ENCODE assay signal across 17 cellular contexts in the genomic region with DNA sequence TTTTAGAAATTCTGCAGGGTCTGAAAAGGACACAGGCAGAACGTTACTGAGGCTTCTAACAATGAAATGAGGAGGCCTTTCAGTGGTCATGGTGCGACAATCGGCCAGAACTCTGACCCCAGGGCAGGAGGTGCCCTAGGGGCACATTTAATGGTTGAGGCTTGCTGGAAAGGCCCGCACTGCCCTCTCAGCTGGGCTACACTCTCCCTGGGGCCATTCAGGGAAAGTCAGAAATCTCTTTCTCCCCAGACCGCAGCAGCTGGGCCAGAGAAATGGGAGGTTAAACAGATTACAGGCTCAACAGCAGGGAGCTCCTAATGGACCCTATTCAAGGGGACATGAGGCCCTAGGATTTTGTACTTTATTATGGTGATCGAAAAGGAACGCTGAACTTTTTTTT.
"Had no signal": no experiment of that assay in that cellular context is flagged by ENCODE, and none has a peak within 500 bp of the region (broad histone marks: within the 10 kb centered on the region; RNA-seq: fewer than 3 reads in every experiment).

No MANE protein-coding gene starts in this region.

- H3K27me3 Mint-ChIP-seq: progenitor cell of endocrine pancreas had no signal

- H3K9me3 ChIP-seq: adrenal gland, suprapubic skin, upper lobe of left lung had no signal

- H3K36me3 Mint-ChIP-seq: naive B cell had no signal

- H3K4me3 Mint-ChIP-seq: activated B cell treated with CpG ODN at 0.5 μM for 24 hours; effector memory CD8-positive, alpha-beta T cell; naive B cell had no signal

- H3K9me3 Mint-ChIP-seq: activated B cell treated with CpG ODN at 0.5 μM for 24 hours; activated T-helper 2 cell treated with anti-CD3 and anti-CD28 coated beads, Interferon-gamma antibody, Interleukin-2, Interleukin-4, amounts not matched to agents 10 μg/mL and 5 μg/mL and 100 μg/mL, durations not matched to agents 14 hours and 24 hours and 36 hours; effector memory CD8-positive, alpha-beta T cell had no signal

- DNase-seq: activated B cell treated with CpG ODN at 0.5 μM for 24 hours; activated CD4-positive, alpha-beta T cell treated with anti-CD3 and anti-CD28 coated beads, Interleukin-2, amount 50 U/mL, for 1 hour; activated naive CD4-positive, alpha-beta T cell treated with anti-CD3 and anti-CD28 coated beads, Interleukin-2, amount 50 U/mL, for 16 hours; activated T-cell treated with anti-CD3 and anti-CD28 coated beads for 4 hours; adrenal gland; caudate nucleus; effector memory CD8-positive, alpha-beta T cell; hypothalamus; naive B cell; occipital lobe; stimulated activated CD4-positive, alpha-beta T cell treated with anti-CD3 and anti-CD28 coated beads, Interleukin-2, amount 100 ng/mL, for 24 hours; stimulated activated naive CD4-positive, alpha-beta T cell treated with Interleukin-2 at 50 U/mL for 16 hours; upper lobe of left lung had no signal

- H3K4me1 Mint-ChIP-seq: activated B cell treated with CpG ODN at 0.5 μM for 24 hours, naive B cell had no signal

- H3K27ac ChIP-seq: adrenal gland, coronary artery, suprapubic skin, upper lobe of left lung had no signal

- H3K27me3 ChIP-seq: adrenal gland, upper lobe of left lung had no signal

- H3K4me3 ChIP-seq: adrenal gland, coronary artery, suprapubic skin, upper lobe of left lung had no signal

- H3K27ac Mint-ChIP-seq: activated B cell treated with CpG ODN at 0.5 μM for 24 hours; activated T-helper 2 cell treated with anti-CD3 and anti-CD28 coated beads, Interferon-gamma antibody, Interleukin-2, Interleukin-4, amounts not matched to agents 10 μg/mL and 5 μg/mL and 100 μg/mL, durations not matched to agents 14 hours and 24 hours and 36 hours; effector memory CD8-positive, alpha-beta T cell; naive B cell; progenitor cell of endocrine pancreas had no signal

- H3K36me3 ChIP-seq: adrenal gland, suprapubic skin, upper lobe of left lung had no signal

- H3K4me1 ChIP-seq: adrenal gland, upper lobe of left lung had no signal
